2 cellular contexts compared by ENCODE assay signal in the genomic region with DNA sequence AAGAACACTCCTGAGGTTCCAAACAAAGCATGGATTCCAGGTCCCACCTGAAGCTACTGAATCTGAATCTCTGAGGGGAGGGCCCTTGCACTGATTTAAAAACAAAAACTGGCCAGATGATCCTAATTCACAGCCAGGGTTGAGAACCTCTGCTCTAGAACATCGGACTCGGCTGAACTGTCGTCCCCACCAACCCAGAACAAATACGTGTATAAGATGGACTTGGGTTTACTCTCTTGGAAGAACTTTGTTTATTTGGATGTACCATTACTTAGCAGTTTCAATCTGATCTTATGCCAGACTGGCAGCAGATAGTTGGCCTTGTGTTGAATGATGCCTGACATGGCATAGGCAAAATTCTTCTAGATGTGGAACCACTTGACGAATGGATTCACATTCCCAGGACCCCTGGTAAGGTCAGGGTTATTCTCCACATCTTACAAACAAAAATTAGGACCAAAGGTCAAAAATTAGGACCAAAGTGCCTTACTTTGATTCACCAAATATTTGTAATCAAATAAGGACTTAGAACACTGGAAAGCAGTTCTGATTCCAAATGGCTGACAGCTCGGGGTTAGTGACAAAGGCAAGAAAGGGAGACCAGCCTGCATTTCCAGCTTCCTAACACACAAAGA.
TF ChIP-seq lines count a peak whose summit lies in the region.

No MANE protein-coding gene starts in this region.

TF ChIP-seq in GM12878, 131 proteins besides CTCF, POLR2A, EP300 and RAD21 (continues in another document):
- TF ChIP-seq, protein P1, sequence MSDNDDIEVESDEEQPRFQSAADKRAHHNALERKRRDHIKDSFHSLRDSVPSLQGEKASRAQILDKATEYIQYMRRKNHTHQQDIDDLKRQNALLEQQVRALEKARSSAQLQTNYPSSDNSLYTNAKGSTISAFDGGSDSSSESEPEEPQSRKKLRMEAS (IDR thresholded peaks at IDR 0.05; ENCODE audit: low read depth, low read length), result no peak
- TF ChIP-seq, protein P2, sequence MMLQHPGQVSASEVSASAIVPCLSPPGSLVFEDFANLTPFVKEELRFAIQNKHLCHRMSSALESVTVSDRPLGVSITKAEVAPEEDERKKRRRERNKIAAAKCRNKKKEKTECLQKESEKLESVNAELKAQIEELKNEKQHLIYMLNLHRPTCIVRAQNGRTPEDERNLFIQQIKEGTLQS (IDR thresholded peaks at IDR 0.05; ENCODE audit: borderline replicate concordance, extremely low read depth, low read depth, low read length), result no peak
- no peak for TF ChIP-seq FOXM1 (IDR thresholded peaks at IDR 0.05; ENCODE audit: low read depth, low read length)
- TF ChIP-seq MYB (IDR thresholded peaks at IDR 0.05; ENCODE audit: borderline replicate concordance, low read depth, low read length), result no peak
- no peak for TF ChIP-seq CBX5 (IDR thresholded peaks at IDR 0.05; ENCODE audit: low read depth)
- TF ChIP-seq BRCA1 (IDR thresholded peaks at IDR 0.05; ENCODE audit: low read depth, low read length), result no peak
- TF ChIP-seq, protein P3, sequence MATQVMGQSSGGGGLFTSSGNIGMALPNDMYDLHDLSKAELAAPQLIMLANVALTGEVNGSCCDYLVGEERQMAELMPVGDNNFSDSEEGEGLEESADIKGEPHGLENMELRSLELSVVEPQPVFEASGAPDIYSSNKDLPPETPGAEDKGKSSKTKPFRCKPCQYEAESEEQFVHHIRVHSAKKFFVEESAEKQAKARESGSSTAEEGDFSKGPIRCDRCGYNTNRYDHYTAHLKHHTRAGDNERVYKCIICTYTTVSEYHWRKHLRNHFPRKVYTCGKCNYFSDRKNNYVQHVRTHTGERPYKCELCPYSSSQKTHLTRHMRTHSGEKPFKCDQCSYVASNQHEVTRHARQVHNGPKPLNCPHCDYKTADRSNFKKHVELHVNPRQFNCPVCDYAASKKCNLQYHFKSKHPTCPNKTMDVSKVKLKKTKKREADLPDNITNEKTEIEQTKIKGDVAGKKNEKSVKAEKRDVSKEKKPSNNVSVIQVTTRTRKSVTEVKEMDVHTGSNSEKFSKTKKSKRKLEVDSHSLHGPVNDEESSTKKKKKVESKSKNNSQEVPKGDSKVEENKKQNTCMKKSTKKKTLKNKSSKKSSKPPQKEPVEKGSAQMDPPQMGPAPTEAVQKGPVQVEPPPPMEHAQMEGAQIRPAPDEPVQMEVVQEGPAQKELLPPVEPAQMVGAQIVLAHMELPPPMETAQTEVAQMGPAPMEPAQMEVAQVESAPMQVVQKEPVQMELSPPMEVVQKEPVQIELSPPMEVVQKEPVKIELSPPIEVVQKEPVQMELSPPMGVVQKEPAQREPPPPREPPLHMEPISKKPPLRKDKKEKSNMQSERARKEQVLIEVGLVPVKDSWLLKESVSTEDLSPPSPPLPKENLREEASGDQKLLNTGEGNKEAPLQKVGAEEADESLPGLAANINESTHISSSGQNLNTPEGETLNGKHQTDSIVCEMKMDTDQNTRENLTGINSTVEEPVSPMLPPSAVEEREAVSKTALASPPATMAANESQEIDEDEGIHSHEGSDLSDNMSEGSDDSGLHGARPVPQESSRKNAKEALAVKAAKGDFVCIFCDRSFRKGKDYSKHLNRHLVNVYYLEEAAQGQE (IDR thresholded peaks at IDR 0.05; ENCODE audit: low read depth, low read length), result no peak
- no peak for TF ChIP-seq SPI1 (IDR thresholded peaks at IDR 0.05; ENCODE audit: borderline replicate concordance, insufficient read depth, low read depth, low read length)
- TF ChIP-seq, protein P4, sequence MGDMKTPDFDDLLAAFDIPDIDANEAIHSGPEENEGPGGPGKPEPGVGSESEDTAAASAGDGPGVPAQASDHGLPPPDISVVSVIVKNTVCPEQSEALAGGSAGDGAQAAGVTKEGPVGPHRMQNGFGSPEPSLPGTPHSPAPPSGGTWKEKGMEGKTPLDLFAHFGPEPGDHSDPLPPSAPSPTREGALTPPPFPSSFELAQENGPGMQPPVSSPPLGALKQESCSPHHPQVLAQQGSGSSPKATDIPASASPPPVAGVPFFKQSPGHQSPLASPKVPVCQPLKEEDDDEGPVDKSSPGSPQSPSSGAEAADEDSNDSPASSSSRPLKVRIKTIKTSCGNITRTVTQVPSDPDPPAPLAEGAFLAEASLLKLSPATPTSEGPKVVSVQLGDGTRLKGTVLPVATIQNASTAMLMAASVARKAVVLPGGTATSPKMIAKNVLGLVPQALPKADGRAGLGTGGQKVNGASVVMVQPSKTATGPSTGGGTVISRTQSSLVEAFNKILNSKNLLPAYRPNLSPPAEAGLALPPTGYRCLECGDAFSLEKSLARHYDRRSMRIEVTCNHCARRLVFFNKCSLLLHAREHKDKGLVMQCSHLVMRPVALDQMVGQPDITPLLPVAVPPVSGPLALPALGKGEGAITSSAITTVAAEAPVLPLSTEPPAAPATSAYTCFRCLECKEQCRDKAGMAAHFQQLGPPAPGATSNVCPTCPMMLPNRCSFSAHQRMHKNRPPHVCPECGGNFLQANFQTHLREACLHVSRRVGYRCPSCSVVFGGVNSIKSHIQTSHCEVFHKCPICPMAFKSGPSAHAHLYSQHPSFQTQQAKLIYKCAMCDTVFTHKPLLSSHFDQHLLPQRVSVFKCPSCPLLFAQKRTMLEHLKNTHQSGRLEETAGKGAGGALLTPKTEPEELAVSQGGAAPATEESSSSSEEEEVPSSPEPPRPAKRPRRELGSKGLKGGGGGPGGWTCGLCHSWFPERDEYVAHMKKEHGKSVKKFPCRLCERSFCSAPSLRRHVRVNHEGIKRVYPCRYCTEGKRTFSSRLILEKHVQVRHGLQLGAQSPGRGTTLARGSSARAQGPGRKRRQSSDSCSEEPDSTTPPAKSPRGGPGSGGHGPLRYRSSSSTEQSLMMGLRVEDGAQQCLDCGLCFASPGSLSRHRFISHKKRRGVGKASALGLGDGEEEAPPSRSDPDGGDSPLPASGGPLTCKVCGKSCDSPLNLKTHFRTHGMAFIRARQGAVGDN (IDR thresholded peaks at IDR 0.05), result no peak
- TF ChIP-seq JUNB (IDR thresholded peaks at IDR 0.05), result no peak
- TF ChIP-seq, protein P5, sequence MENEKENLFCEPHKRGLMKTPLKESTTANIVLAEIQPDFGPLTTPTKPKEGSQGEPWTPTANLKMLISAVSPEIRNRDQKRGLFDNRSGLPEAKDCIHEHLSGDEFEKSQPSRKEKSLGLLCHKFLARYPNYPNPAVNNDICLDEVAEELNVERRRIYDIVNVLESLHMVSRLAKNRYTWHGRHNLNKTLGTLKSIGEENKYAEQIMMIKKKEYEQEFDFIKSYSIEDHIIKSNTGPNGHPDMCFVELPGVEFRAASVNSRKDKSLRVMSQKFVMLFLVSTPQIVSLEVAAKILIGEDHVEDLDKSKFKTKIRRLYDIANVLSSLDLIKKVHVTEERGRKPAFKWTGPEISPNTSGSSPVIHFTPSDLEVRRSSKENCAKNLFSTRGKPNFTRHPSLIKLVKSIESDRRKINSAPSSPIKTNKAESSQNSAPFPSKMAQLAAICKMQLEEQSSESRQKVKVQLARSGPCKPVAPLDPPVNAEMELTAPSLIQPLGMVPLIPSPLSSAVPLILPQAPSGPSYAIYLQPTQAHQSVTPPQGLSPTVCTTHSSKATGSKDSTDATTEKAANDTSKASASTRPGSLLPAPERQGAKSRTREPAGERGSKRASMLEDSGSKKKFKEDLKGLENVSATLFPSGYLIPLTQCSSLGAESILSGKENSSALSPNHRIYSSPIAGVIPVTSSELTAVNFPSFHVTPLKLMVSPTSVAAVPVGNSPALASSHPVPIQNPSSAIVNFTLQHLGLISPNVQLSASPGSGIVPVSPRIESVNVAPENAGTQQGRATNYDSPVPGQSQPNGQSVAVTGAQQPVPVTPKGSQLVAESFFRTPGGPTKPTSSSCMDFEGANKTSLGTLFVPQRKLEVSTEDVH (IDR thresholded peaks at IDR 0.05; ENCODE audit: low read depth, partially characterized antibody), result no peak
- no peak for TF ChIP-seq CEBPB (IDR thresholded peaks at IDR 0.05; ENCODE audit: borderline replicate concordance in 1 of 2, low read depth in 2 of 2, low read length in 2 of 2)
- no peak for TF ChIP-seq KDM1A (IDR thresholded peaks at IDR 0.05; ENCODE audit: borderline replicate concordance)

TF ChIP-seq in liver, 16 proteins besides CTCF, POLR2A, EP300 and RAD21:
- peak; percentile 48 to 56 for TF ChIP-seq RXRA (IDR thresholded peaks at IDR 0.05)
- TF ChIP-seq, protein P2 (IDR thresholded peaks at IDR 0.05), result no peak
- TF ChIP-seq, protein P3 (IDR thresholded peaks at IDR 0.05), result peak; percentile 63
- TF ChIP-seq, protein P1 (IDR thresholded peaks at IDR 0.05), result no peak
- TF ChIP-seq, protein P6, sequence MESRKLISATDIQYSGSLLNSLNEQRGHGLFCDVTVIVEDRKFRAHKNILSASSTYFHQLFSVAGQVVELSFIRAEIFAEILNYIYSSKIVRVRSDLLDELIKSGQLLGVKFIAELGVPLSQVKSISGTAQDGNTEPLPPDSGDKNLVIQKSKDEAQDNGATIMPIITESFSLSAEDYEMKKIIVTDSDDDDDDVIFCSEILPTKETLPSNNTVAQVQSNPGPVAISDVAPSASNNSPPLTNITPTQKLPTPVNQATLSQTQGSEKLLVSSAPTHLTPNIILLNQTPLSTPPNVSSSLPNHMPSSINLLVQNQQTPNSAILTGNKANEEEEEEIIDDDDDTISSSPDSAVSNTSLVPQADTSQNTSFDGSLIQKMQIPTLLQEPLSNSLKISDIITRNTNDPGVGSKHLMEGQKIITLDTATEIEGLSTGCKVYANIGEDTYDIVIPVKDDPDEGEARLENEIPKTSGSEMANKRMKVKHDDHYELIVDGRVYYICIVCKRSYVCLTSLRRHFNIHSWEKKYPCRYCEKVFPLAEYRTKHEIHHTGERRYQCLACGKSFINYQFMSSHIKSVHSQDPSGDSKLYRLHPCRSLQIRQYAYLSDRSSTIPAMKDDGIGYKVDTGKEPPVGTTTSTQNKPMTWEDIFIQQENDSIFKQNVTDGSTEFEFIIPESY (IDR thresholded peaks at IDR 0.05), result peak; percentile 21
- TF ChIP-seq YY1 (IDR thresholded peaks at IDR 0.05), result peak; percentile 75
- peak; percentile 20 for TF ChIP-seq SP1 (IDR thresholded peaks at IDR 0.05)
- peak; percentile 62 to 73 for TF ChIP-seq HNF4A (conservative IDR thresholded peaks at IDR 0.05)
TF ChIP-seq in liver: peak in this region for 6.
